ENCODE assay signal across 15 cellular contexts in genomic region chr11:1549355-1550330, GRCh38. TPM values are rescaled to one million over a fixed set of nuclear protein-coding genes. Genes with fewer than 3 reads are reported as not detected.
DNase-seq lines count a peak whose midpoint lies in the region; ATAC-seq, FAIRE-seq and TF ChIP-seq lines count a peak whose summit lies in the region.
"Had no signal": no experiment of that assay in that cellular context is flagged by ENCODE, and none has a peak within 500 bp of the region (broad histone marks: within the 10 kb centered on the region; RNA-seq: fewer than 3 reads in every experiment).

No MANE protein-coding gene starts in this region.

- ATAC-seq in HepG2 = peak; percentile 72
- no peak for ATAC-seq in right lobe of liver

- no TSS peak for BruUV-seq in HepG2 (replicated peaks; lab: Mats Ljungman, UMichigan)

- H3K4me3 Mint-ChIP-seq in activated naive CD4-positive, alpha-beta T cell treated with anti-CD3 and anti-CD28 coated beads for 36 hours = no peak overlapping the region
- H3K4me3 Mint-ChIP-seq: T-helper 2 cell treated with Interferon-gamma antibody and Interleukin-4, amounts not matched to agents 5 μg/mL and 100 μg/mL, for 36 hours had no signal

- no peaks in the 10 kb centered on the region for H3K36me3 Mint-ChIP-seq in activated naive CD4-positive, alpha-beta T cell treated with anti-CD3 and anti-CD28 coated beads for 36 hours (ENCODE audit: low read depth)

- H3K27me3 ChIP-seq in HepG2 (ENCODE audit: control insufficient read depth in 1 of 2, insufficient read depth in 2 of 2, low read length in 2 of 2) (peaks cover 15 to 45% of the 10 kb centered on the region in 2 experiments; a peak in 4 of 5 replicates), right lobe of liver (peaks cover 0 to 5% of the 10 kb centered on the region in 2 donors)
- H3K27me3 ChIP-seq: pancreas had no signal

- H3K4me1 ChIP-seq in HepG2 (ENCODE audit: insufficient read depth, low read length) = peaks cover 6% of the 10 kb centered on the region
- H3K4me1 ChIP-seq in right lobe of liver = peaks cover 0 to 18% (median 0%) of the 10 kb centered on the region in 4 donors

- no peak overlapping the region for H3K4me3 ChIP-seq in HepG2 (replicated peaks in 1 of 3; ENCODE audit: insufficient read depth in 1 of 3, low read depth in 2 of 3, low read length in 3 of 3)
- no peak overlapping the region for H3K4me3 ChIP-seq in right lobe of liver
- H3K4me3 ChIP-seq: lung had no signal

- H3K9me3 Mint-ChIP-seq in activated naive CD4-positive, alpha-beta T cell treated with anti-CD3 and anti-CD28 coated beads for 36 hours = no peaks in the 10 kb centered on the region
- H3K9me3 Mint-ChIP-seq: T-helper 2 cell treated with Interferon-gamma antibody and Interleukin-4, amounts not matched to agents 5 μg/mL and 100 μg/mL, for 36 hours had no signal

- H3K27ac ChIP-seq in HepG2 (ENCODE audit: extremely low read length, insufficient read depth, low read length) = no peak overlapping the region
- H3K27ac ChIP-seq in right lobe of liver = no peak overlapping the region
- H3K27ac ChIP-seq in cingulate gyrus (ENCODE audit: low read depth, low read length) = peak overlapping the region; percentile 84
- H3K27ac ChIP-seq: suprapubic skin had no signal

- CTCF ChIA-PET in HepG2 (lab: Yijun Ruan, JAX; ENCODE audit: low intra/inter-chr PET ratio, low total read pairs) = no interaction called here
- CTCF ChIA-PET in activated naive CD4-positive, alpha-beta T cell treated with anti-CD3 and anti-CD28 coated beads for 36 hours (lab: Charles Lee) = interaction anchor here (0.7 to 4.5 kb wide), 2 partner anchors 24 to 382 kb away, joined by 3 to 56 read pairs; no protein-coding TSS in a partner anchor

- TF ChIP-seq RAD21 in HepG2 (CRISPR knock-in tag; IDR thresholded peaks at IDR 0.05) = no peak

- no peak for TF ChIP-seq EP300 in HepG2 (IDR thresholded peaks at IDR 0.05; ENCODE audit: low read depth in 2 of 2, low read length in 2 of 2)
- no peak for TF ChIP-seq EP300 in HepG2 (CRISPR knock-in tag; IDR thresholded peaks at IDR 0.05; ENCODE audit: borderline replicate concordance)

- WGBS in HepG2 (ENCODE audit: low lambda C conversion rate) = 12% methylated on average over 8 of the region's 13 CpGs
- WGBS in right lobe of liver (ENCODE audit: insufficient coverage, low coverage, low lambda C conversion rate, missing lambda C conversion rate) = 88% methylated on average over 5 of the region's 13 CpGs

- H3K9me3 ChIP-seq in HepG2 (ENCODE audit: low read length) (no peaks in the 10 kb centered on the region), right lobe of liver (no peaks in the 10 kb centered on the region)
- H3K9me3 ChIP-seq: pancreas, suprapubic skin had no signal

- POLR2A ChIA-PET in HepG2 (lab: Yijun Ruan, JAX) = no interaction called here

- H3K4me1 Mint-ChIP-seq in activated naive CD4-positive, alpha-beta T cell treated with anti-CD3 and anti-CD28 coated beads for 36 hours (ENCODE audit: low read depth) = peaks cover 4% of the 10 kb centered on the region

- FAIRE-seq in HepG2 (lab: Jason Lieb, UNC) = no peak
- FAIRE-seq: pancreas had no signal

- no peak overlapping the region for H3K9ac ChIP-seq in HepG2 (ENCODE audit: insufficient read depth, low read depth, low read length)

- intact Hi-C loops in HepG2 (cut with micrococcal nuclease; ENCODE audit: unreplicated experiment) = loop anchor here (5.0 kb wide), 1 partner anchor 78 kb away; the partner anchor contains the start of gene KRTAP5-5
- intact Hi-C loops in right lobe of liver (cut with DNase I) = loop anchor here in 1 of 2 donors (10.0 kb wide), 1 partner anchor 85 kb away; no protein-coding TSS in a partner anchor
- intact Hi-C loops in activated naive CD4-positive, alpha-beta T cell treated with anti-CD3 and anti-CD28 coated beads for 36 hours (cut with micrococcal nuclease) = no loop called here

- H3K27me3 Mint-ChIP-seq in activated naive CD4-positive, alpha-beta T cell treated with anti-CD3 and anti-CD28 coated beads for 36 hours (ENCODE audit: low read depth) = peaks cover 27% of the 10 kb centered on the region

- in situ Hi-C loops in HepG2 (cut with HindIII; ENCODE audit: extremely low pct_ligation_motif_present, low pct_unique_long_range_greater_than_20kb) = no loop called here

- H3K4me2 ChIP-seq in HepG2 (ENCODE audit: low read depth, low read length) = peak overlapping the region; percentile 12; the same call in 1 of the 2 replicates

- no peaks in the 10 kb centered on the region for H4K20me1 ChIP-seq in HepG2 (ENCODE audit: insufficient read depth, low read length)

- DNase-seq in HepG2 (ENCODE audit: low spot score) = peak; percentile 31
- DNase-seq in right lobe of liver = no peak
- peak in 43 of 56 donors; percentile 18 to 79 (median 57) for DNase-seq in nucleus accumbens (lab: John Stamatoyannopoulos, UW)
- no peak for DNase-seq in activated CD4-positive, alpha-beta T cell treated with anti-CD3 and anti-CD28 coated beads for 1 hour
- DNase-seq in mucosa of gallbladder (ENCODE audit: low spot score) = no peak
- DNase-seq in stimulated activated naive CD4-positive, alpha-beta T cell (lab: John Stamatoyannopoulos, UW) = no peak
- DNase-seq in activated naive CD4-positive, alpha-beta T cell treated with anti-CD3 and anti-CD28 coated beads for 36 hours = no peak
- DNase-seq: EL; NCI-H1694; stimulated activated CD4-positive, alpha-beta T cell treated with anti-CD3 and anti-CD28 coated beads, Interleukin-4, amount 100 ng/mL, for 4 hours had no signal

- no peaks in the 10 kb centered on the region for H3K36me3 ChIP-seq in HepG2 (replicated peaks in 1 of 2; ENCODE audit: control insufficient read depth in 1 of 2, insufficient read depth in 2 of 2, low read length in 2 of 2)
- no peaks in the 10 kb centered on the region for H3K36me3 ChIP-seq in right lobe of liver
- H3K36me3 ChIP-seq: pancreas, suprapubic skin had no signal

- peak; percentile 55 for TF ChIP-seq CTCF in HepG2 (CRISPR knock-in tag; IDR thresholded peaks at IDR 0.05)
- no peak for TF ChIP-seq CTCF in right lobe of liver (IDR thresholded peaks at IDR 0.05)

- H2AFZ ChIP-seq in HepG2 (ENCODE audit: low read length) = no peak overlapping the region

- H3K27ac Mint-ChIP-seq in activated naive CD4-positive, alpha-beta T cell treated with anti-CD3 and anti-CD28 coated beads for 36 hours = no peak overlapping the region
- H3K27ac Mint-ChIP-seq: T-helper 2 cell treated with Interferon-gamma antibody and Interleukin-4, amounts not matched to agents 5 μg/mL and 100 μg/mL, for 36 hours had no signal

- TF ChIP-seq POLR2A in HepG2 (IDR thresholded peaks at IDR 0.05; ENCODE audit: insufficient read depth in 1 of 2, low read depth in 2 of 2, low read length in 2 of 2) (no peak), right lobe of liver (IDR thresholded peaks at IDR 0.05) (no peak)

- H3K79me2 ChIP-seq in HepG2 (ENCODE audit: insufficient read depth, low read length) = no peaks in the 10 kb centered on the region

RNA-seq across cellular contexts. Expression of gene DUSP8, which starts 22.4 kb away (rescaled TPM):
- total RNA-seq in HepG2 (2016; rRNA removed; fragmentation: Illumina TruSeq; extraction: Trizol) (0.95 and 1.8 TPM in 2 replicates), right lobe of liver (10 to 100 TPM in 2 of 6 experiments, 1 to 10 TPM in 2, under 1 TPM in 2; 0.22 to 13.7 (median 4.4) TPM), mucosa of gallbladder (35.6 TPM)
- 0.30 and 0.62 TPM in 2 replicates for total RNA-seq in HepG2 (2016; cell fraction: cytosol; rRNA removed; fragmentation: Illumina TruSeq; extraction: Trizol; ENCODE audit: low read depth)
- 1.1 and 2.2 TPM in 2 replicates for total RNA-seq in HepG2 (2016; cell fraction: insoluble cytoplasmic fraction; rRNA removed; fragmentation: Illumina TruSeq; extraction: Trizol)
- total RNA-seq in HepG2 (2016; cell fraction: membrane; rRNA removed; fragmentation: Illumina TruSeq; extraction: Trizol) = 1.2 and 1.3 TPM in 2 replicates
- total RNA-seq in HepG2 (2016; cell fraction: nucleus; rRNA removed; fragmentation: Illumina TruSeq; extraction: Trizol) = 1.1 and 1.3 TPM in 2 replicates
- polyA plus RNA-seq in HepG2 (2011; rRNA removed) = 8.0 and 15.4 TPM in 2 replicates
- 7.3 and 9.2 TPM in 2 replicates for polyA plus RNA-seq in HepG2 (2011; cell fraction: cytosol; rRNA removed)
- polyA plus RNA-seq in HepG2 (2011; cell fraction: nucleus; rRNA removed) = 11.7 and 12.2 TPM in 2 replicates
- polyA plus RNA-seq in HepG2 (2012) = 13.2 and 23.6 TPM in 2 replicates
- polyA plus RNA-seq in HepG2 (2016; cell fraction: cytosol; fragmentation: Illumina TruSeq; extraction: Trizol; ENCODE audit: low read depth) = 0.49 and 1.5 TPM in 2 replicates
- polyA plus RNA-seq in HepG2 (2016; cell fraction: insoluble cytoplasmic fraction; fragmentation: Illumina TruSeq; extraction: Trizol; ENCODE audit: low read depth) = 3.4 and 4.9 TPM in 2 replicates
- 2.0 and 2.8 TPM in 2 replicates for polyA plus RNA-seq in HepG2 (2016; cell fraction: membrane; fragmentation: Illumina TruSeq; extraction: Trizol; ENCODE audit: low read depth)
- 5.9 and 6.8 TPM in 2 replicates for polyA plus RNA-seq in HepG2 (2016; cell fraction: nucleus; fragmentation: Illumina TruSeq; extraction: Trizol; ENCODE audit: insufficient read depth, low read depth)
- 5.4 and 14.1 TPM in 2 replicates for polyA minus RNA-seq in HepG2 (2011; rRNA and poly(A)+ RNA removed; ENCODE audit: low replicate concordance)
- polyA minus RNA-seq in HepG2 (2011; cell fraction: cytosol; rRNA and poly(A)+ RNA removed) = 4.0 and 5.3 TPM in 2 replicates
- polyA minus RNA-seq in HepG2 (2011; cell fraction: nucleus; rRNA and poly(A)+ RNA removed) = 0.90 and 3.0 TPM in 2 replicates
- total RNA-seq in activated naive CD4-positive, alpha-beta T cell treated with anti-CD3 and anti-CD28 coated beads for 36 hours = 1 to 10 TPM; 2.9 to 3.0 TPM

RNA-seq across cellular contexts. Expression of gene KRTAP5-1, which starts 35.4 kb away (rescaled TPM):
- total RNA-seq in HepG2 (2016; rRNA removed; fragmentation: Illumina TruSeq; extraction: Trizol) (not detected in 2 replicates), right lobe of liver (not detected), mucosa of gallbladder (not detected)
- total RNA-seq in HepG2 (2016; cell fraction: cytosol; rRNA removed; fragmentation: Illumina TruSeq; extraction: Trizol; ENCODE audit: low read depth) = not detected in 2 replicates
- total RNA-seq in HepG2 (2016; cell fraction: insoluble cytoplasmic fraction; rRNA removed; fragmentation: Illumina TruSeq; extraction: Trizol) = not detected in 2 replicates
- total RNA-seq in HepG2 (2016; cell fraction: membrane; rRNA removed; fragmentation: Illumina TruSeq; extraction: Trizol) = not detected in 2 replicates
- not detected in 2 replicates for total RNA-seq in HepG2 (2016; cell fraction: nucleus; rRNA removed; fragmentation: Illumina TruSeq; extraction: Trizol)
- not detected in 2 replicates for polyA plus RNA-seq in HepG2 (2011; rRNA removed)
- polyA plus RNA-seq in HepG2 (2011; cell fraction: cytosol; rRNA removed) = not detected in 2 replicates
- not detected in 2 replicates for polyA plus RNA-seq in HepG2 (2011; cell fraction: nucleus; rRNA removed)
- 0.25 and 0.99 TPM in 2 replicates for polyA plus RNA-seq in HepG2 (2012)
- not detected in 2 replicates for polyA plus RNA-seq in HepG2 (2016; cell fraction: cytosol; fragmentation: Illumina TruSeq; extraction: Trizol; ENCODE audit: low read depth)
- polyA plus RNA-seq in HepG2 (2016; cell fraction: insoluble cytoplasmic fraction; fragmentation: Illumina TruSeq; extraction: Trizol; ENCODE audit: low read depth) = not detected in 2 replicates
- polyA plus RNA-seq in HepG2 (2016; cell fraction: membrane; fragmentation: Illumina TruSeq; extraction: Trizol; ENCODE audit: low read depth) = not detected in 2 replicates
- polyA plus RNA-seq in HepG2 (2016; cell fraction: nucleus; fragmentation: Illumina TruSeq; extraction: Trizol; ENCODE audit: insufficient read depth, low read depth) = not detected in 2 replicates
- not detected in 2 replicates for polyA minus RNA-seq in HepG2 (2011; rRNA and poly(A)+ RNA removed; ENCODE audit: low replicate concordance)
- polyA minus RNA-seq in HepG2 (2011; cell fraction: cytosol; rRNA and poly(A)+ RNA removed) = not detected in 2 replicates
- polyA minus RNA-seq in HepG2 (2011; cell fraction: nucleus; rRNA and poly(A)+ RNA removed) = not detected in 2 replicates
- not detected for total RNA-seq in activated naive CD4-positive, alpha-beta T cell treated with anti-CD3 and anti-CD28 coated beads for 36 hours
- total RNA-seq: lung, pancreas had no signal
- polyA plus RNA-seq: lung had no signal

RNA-seq across cellular contexts. Expression of gene KRTAP5-2, which starts 48.5 kb away (rescaled TPM):
- not detected in 2 replicates for total RNA-seq in HepG2 (2016; rRNA removed; fragmentation: Illumina TruSeq; extraction: Trizol)
- not detected in 2 replicates for total RNA-seq in HepG2 (2016; cell fraction: cytosol; rRNA removed; fragmentation: Illumina TruSeq; extraction: Trizol; ENCODE audit: low read depth)
- total RNA-seq in HepG2 (2016; cell fraction: insoluble cytoplasmic fraction; rRNA removed; fragmentation: Illumina TruSeq; extraction: Trizol) = not detected in 2 replicates
- total RNA-seq in HepG2 (2016; cell fraction: membrane; rRNA removed; fragmentation: Illumina TruSeq; extraction: Trizol) = not detected in 2 replicates
- not detected in 2 replicates for total RNA-seq in HepG2 (2016; cell fraction: nucleus; rRNA removed; fragmentation: Illumina TruSeq; extraction: Trizol)
- polyA plus RNA-seq in HepG2 (2011; rRNA removed) = not detected in 2 replicates
- not detected in 2 replicates for polyA plus RNA-seq in HepG2 (2011; cell fraction: cytosol; rRNA removed)
- not detected in 2 replicates for polyA plus RNA-seq in HepG2 (2011; cell fraction: nucleus; rRNA removed)
- polyA plus RNA-seq in HepG2 (2012) = 0.29 and 0.55 TPM in 2 replicates
- polyA plus RNA-seq in HepG2 (2016; cell fraction: cytosol; fragmentation: Illumina TruSeq; extraction: Trizol; ENCODE audit: low read depth) = not detected in 2 replicates
- polyA plus RNA-seq in HepG2 (2016; cell fraction: insoluble cytoplasmic fraction; fragmentation: Illumina TruSeq; extraction: Trizol; ENCODE audit: low read depth) = not detected in 2 replicates
- not detected in 2 replicates for polyA plus RNA-seq in HepG2 (2016; cell fraction: membrane; fragmentation: Illumina TruSeq; extraction: Trizol; ENCODE audit: low read depth)
- not detected in 2 replicates for polyA plus RNA-seq in HepG2 (2016; cell fraction: nucleus; fragmentation: Illumina TruSeq; extraction: Trizol; ENCODE audit: insufficient read depth, low read depth)
- polyA minus RNA-seq in HepG2 (2011; rRNA and poly(A)+ RNA removed; ENCODE audit: low replicate concordance) = 0.21 TPM in 1 of 2 replicates, not detected in the other
- not detected in 2 replicates for polyA minus RNA-seq in HepG2 (2011; cell fraction: cytosol; rRNA and poly(A)+ RNA removed)
- polyA minus RNA-seq in HepG2 (2011; cell fraction: nucleus; rRNA and poly(A)+ RNA removed) = not detected in 2 replicates
- not detected for total RNA-seq in right lobe of liver
- 0.26 TPM for total RNA-seq in mucosa of gallbladder
- not detected for total RNA-seq in activated naive CD4-positive, alpha-beta T cell treated with anti-CD3 and anti-CD28 coated beads for 36 hours
- total RNA-seq: lung, pancreas had no signal

RNA-seq across cellular contexts. Expression of gene KRTAP5-3, which starts 58.6 kb away (rescaled TPM):
- total RNA-seq in HepG2 (2016; rRNA removed; fragmentation: Illumina TruSeq; extraction: Trizol) (not detected in 2 replicates), right lobe of liver (not detected), mucosa of gallbladder (not detected)
- not detected in 2 replicates for total RNA-seq in HepG2 (2016; cell fraction: cytosol; rRNA removed; fragmentation: Illumina TruSeq; extraction: Trizol; ENCODE audit: low read depth)
- not detected in 2 replicates for total RNA-seq in HepG2 (2016; cell fraction: insoluble cytoplasmic fraction; rRNA removed; fragmentation: Illumina TruSeq; extraction: Trizol)
- not detected in 2 replicates for total RNA-seq in HepG2 (2016; cell fraction: membrane; rRNA removed; fragmentation: Illumina TruSeq; extraction: Trizol)
- not detected in 2 replicates for total RNA-seq in HepG2 (2016; cell fraction: nucleus; rRNA removed; fragmentation: Illumina TruSeq; extraction: Trizol)
- polyA plus RNA-seq in HepG2 (2011; rRNA removed) = not detected in 2 replicates
- polyA plus RNA-seq in HepG2 (2011; cell fraction: cytosol; rRNA removed) = not detected in 2 replicates
- not detected in 2 replicates for polyA plus RNA-seq in HepG2 (2011; cell fraction: nucleus; rRNA removed)
- not detected in 2 replicates for polyA plus RNA-seq in HepG2 (2012)
- polyA plus RNA-seq in HepG2 (2016; cell fraction: cytosol; fragmentation: Illumina TruSeq; extraction: Trizol; ENCODE audit: low read depth) = not detected in 2 replicates
- not detected in 2 replicates for polyA plus RNA-seq in HepG2 (2016; cell fraction: insoluble cytoplasmic fraction; fragmentation: Illumina TruSeq; extraction: Trizol; ENCODE audit: low read depth)
- not detected in 2 replicates for polyA plus RNA-seq in HepG2 (2016; cell fraction: membrane; fragmentation: Illumina TruSeq; extraction: Trizol; ENCODE audit: low read depth)
- not detected in 2 replicates for polyA plus RNA-seq in HepG2 (2016; cell fraction: nucleus; fragmentation: Illumina TruSeq; extraction: Trizol; ENCODE audit: insufficient read depth, low read depth)
- polyA minus RNA-seq in HepG2 (2011; rRNA and poly(A)+ RNA removed; ENCODE audit: low replicate concordance) = not detected in 2 replicates
- polyA minus RNA-seq in HepG2 (2011; cell fraction: cytosol; rRNA and poly(A)+ RNA removed) = not detected in 2 replicates
- not detected in 2 replicates for polyA minus RNA-seq in HepG2 (2011; cell fraction: nucleus; rRNA and poly(A)+ RNA removed)
- total RNA-seq in activated naive CD4-positive, alpha-beta T cell treated with anti-CD3 and anti-CD28 coated beads for 36 hours = not detected
- total RNA-seq: lung, pancreas had no signal
- polyA plus RNA-seq: lung, pancreas had no signal

Comparison
In these comparisons a context has a peak if more than half of its experiments do, and no peak if none do; other contexts are left out.
1. DNase-seq: peak in HepG2 (single experiment) and nucleus accumbens (43 of 56); none in right lobe of liver (0 of 3), activated CD4-positive, alpha-beta T cell treated with anti-CD3 and anti-CD28 coated beads for 1 hour (single experiment), mucosa of gallbladder (single experiment), stimulated activated naive CD4-positive, alpha-beta T cell (0 of 6) and activated naive CD4-positive, alpha-beta T cell treated with anti-CD3 and anti-CD28 coated beads for 36 hours (single experiment).